29 cellular contexts compared by ENCODE assay signal in the genomic region with DNA sequence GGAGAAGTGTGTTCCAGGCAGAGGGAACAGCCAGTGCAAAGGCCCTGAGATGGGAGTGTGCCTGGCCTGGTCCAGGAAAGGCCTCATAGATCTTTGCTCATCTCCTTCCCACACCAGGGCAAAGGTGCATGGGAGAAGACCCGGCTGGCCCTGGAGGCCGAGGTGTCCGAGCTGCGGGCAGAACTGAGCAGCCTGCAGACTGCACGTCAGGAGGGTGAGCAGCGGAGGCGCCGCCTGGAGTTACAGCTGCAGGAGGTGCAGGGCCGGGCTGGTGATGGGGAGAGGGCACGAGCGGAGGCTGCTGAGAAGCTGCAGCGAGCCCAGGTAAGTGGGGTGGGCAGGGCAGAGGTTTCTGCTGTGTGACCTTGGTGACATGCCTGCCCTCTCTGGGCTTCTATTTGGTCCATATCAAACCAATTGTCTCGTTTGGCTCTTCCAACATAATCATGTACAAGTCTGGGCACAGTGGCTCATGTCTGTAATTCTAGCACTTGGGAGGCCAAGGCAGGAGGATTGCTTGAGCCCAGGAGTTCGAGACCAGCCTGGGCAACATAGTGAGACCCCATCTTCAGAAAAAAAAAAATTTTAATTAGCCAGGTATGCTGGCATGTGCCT. TPM values are rescaled to one million over a fixed set of nuclear protein-coding genes. Genes with fewer than 3 reads are reported as not detected.
"Had no signal": no experiment of that assay in that cellular context is flagged by ENCODE, and none has a peak within 500 bp of the region (broad histone marks: within the 10 kb centered on the region; RNA-seq: fewer than 3 reads in every experiment).

No MANE protein-coding gene starts in this region.

- H3K27ac ChIP-seq: body of pancreas, epithelial cell of prostate, esophagus squamous epithelium, gastroesophageal sphincter, heart right ventricle had no signal

- H3K9me3 ChIP-seq: body of pancreas, esophagus squamous epithelium, gastroesophageal sphincter, heart right ventricle had no signal

- FAIRE-seq: colon, endometrium, endothelial cell of umbilical vein had no signal

- H3K4me3 ChIP-seq: body of pancreas, esophagus squamous epithelium, gastroesophageal sphincter, heart right ventricle had no signal

- H3K27me3 ChIP-seq: body of pancreas, heart right ventricle had no signal

- DNase-seq: activated CD4-positive, alpha-beta memory T cell treated with anti-CD3 and anti-CD28 coated beads, Interleukin-2, amount 10 ng/mL, durations not matched to agents 7 days and 5 days; activated CD4-positive, alpha-beta T cell treated with anti-CD3 and anti-CD28 coated beads for 1 hour; activated CD4-positive, alpha-beta T cell treated with anti-CD3 and anti-CD28 coated beads for 4 hours; activated CD4-positive, alpha-beta T cell treated with anti-CD3 and anti-CD28 coated beads, Interleukin-2, amount 10 ng/mL, durations not matched to agents 7 days and 5 days; activated CD4-positive, alpha-beta T cell treated with anti-CD3 and anti-CD28 coated beads, Interleukin-2, amount 50 U/mL, for 4 hours; activated effector memory CD4-positive, alpha-beta T cell treated with Interleukin-2 at 50 U/mL for 16 hours; activated gamma-delta T cell treated with Interleukin-2 at 50 U/mL for 16 hours; activated naive CD4-positive, alpha-beta T cell treated with anti-CD3 and anti-CD28 coated beads, Interleukin-2, amount 50 U/mL, for 16 hours; activated naive CD4-positive, alpha-beta T cell treated with Interleukin-2 at 50 U/mL for 16 hours; activated T-cell treated with anti-CD3 and anti-CD28 coated beads, Interleukin-2, amount 50 U/mL, for 4 hours; amniotic stem cell; anterior cingulate cortex; body of pancreas; caudate nucleus; cortex of kidney; dermis blood vessel endothelial cell; effector CD4-positive, alpha-beta T cell; effector memory CD8-positive, alpha-beta T cell; esophagus squamous epithelium; foreskin melanocyte; heart right ventricle; T-helper 2 cell had no signal

- H3K4me1 ChIP-seq: body of pancreas, esophagus squamous epithelium, gastroesophageal sphincter, heart right ventricle had no signal

- ATAC-seq: activated T-cell treated with anti-CD3 and anti-CD28 coated beads, Interleukin-2, amount 50 U/mL, for 4 hours; activated T-helper 17 cell treated with anti-CD3 and anti-CD28 coated beads, Interleukin-2, amount 50 U/mL, for 72 hours; body of pancreas; effector memory CD8-positive, alpha-beta T cell; gastroesophageal sphincter; heart right ventricle had no signal

RNA-seq across cellular contexts. Expression of a gene that starts 51.1 kb away (rescaled TPM):
- total RNA-seq: fibroblast of villous mesenchyme had no signal
